In genomic region chr3:95705786-95706418, GRCh38 we compare ENCODE assay signal across 9 cellular contexts.
DNase-seq lines count a peak whose midpoint lies in the region; ATAC-seq and TF ChIP-seq lines count a peak whose summit lies in the region.
"Had no signal": no experiment of that assay in that cellular context is flagged by ENCODE, and none has a peak within 500 bp of the region (broad histone marks: within the 10 kb centered on the region; RNA-seq: fewer than 3 reads in every experiment).

No MANE protein-coding gene starts in this region.

- H3K27me3 ChIP-seq in osteoblast (ENCODE audit: insufficient read depth, low read length) = no peaks in the 10 kb centered on the region

- peak overlapping the region; percentile 41 for H3K4me3 Mint-ChIP-seq in memory B cell

- ATAC-seq in GM18870 (IDR thresholded peaks at IDR 0.05; ENCODE audit: unreplicated experiment) (peak; percentile 85), HG02938 (IDR thresholded peaks at IDR 0.05; ENCODE audit: unreplicated experiment) (peak; percentile 81), memory B cell (ENCODE audit: low read depth) (peak; percentile 27)

- CTCF ChIA-PET in HEK293T (lab: Yijun Ruan, JAX) = interaction anchor here (0.7 kb wide), 1 partner anchor 626 kb away, joined by 4 read pairs; no protein-coding TSS in a partner anchor

- no peak overlapping the region for H3K27ac ChIP-seq in osteoblast (ENCODE audit: low read depth, low read length)

- H3K4me2 ChIP-seq in osteoblast (ENCODE audit: insufficient read depth, low read length) = no peak overlapping the region

- H3K27me3 Mint-ChIP-seq in memory B cell = no peaks in the 10 kb centered on the region

- H3K4me1 Mint-ChIP-seq in memory B cell = no peaks in the 10 kb centered on the region

- POLR2A ChIA-PET in HEK293T (lab: Yijun Ruan, JAX) = no interaction called here

- peak; percentile 56 for DNase-seq in SK-MEL-5 (ENCODE audit: low read depth, low spot score)
- DNase-seq in memory B cell (ENCODE audit: low spot score in 2 of 2) = no peak
- no peak for DNase-seq in NCI-H1105 (lab: John Stamatoyannopoulos, UW)
- DNase-seq in osteoblast (ENCODE audit: insufficient read length, low spot score, missing footprints) = no peak
- DNase-seq in NCI-H1694 (lab: John Stamatoyannopoulos, UW) = no peak
- no peak for DNase-seq in HEK293T (ENCODE audit: extremely low spot score)
- DNase-seq: nucleus accumbens had no signal

- no peaks in the 10 kb centered on the region for H3K36me3 ChIP-seq in osteoblast (ENCODE audit: insufficient read depth, low read length)

- H2AFZ ChIP-seq in osteoblast (ENCODE audit: low read length) = no peak overlapping the region

- peaks cover 4% of the 10 kb centered on the region for H3K9me3 ChIP-seq in osteoblast (ENCODE audit: low read depth, low read length)

- H3K4me3 ChIP-seq in osteoblast (ENCODE audit: insufficient read depth, low read length) = no peak overlapping the region

- H3K9me3 Mint-ChIP-seq in memory B cell = peaks cover 9% of the 10 kb centered on the region

- in situ Hi-C loops in SK-MEL-5 (cut with HindIII; ENCODE audit: low pct_unique_long_range_greater_than_20kb, low sequenced_read_pairs) = no loop called here

- no peak for TF ChIP-seq CTCF in osteoblast (IDR thresholded peaks at IDR 0.05; ENCODE audit: extremely low read depth, low read depth, low read length)

- H4K20me1 ChIP-seq in osteoblast (ENCODE audit: insufficient read depth, low read length) = no peaks in the 10 kb centered on the region

- no peaks in the 10 kb centered on the region for H3K4me1 ChIP-seq in osteoblast (ENCODE audit: insufficient read depth, low read length)

- no peaks in the 10 kb centered on the region for H3K36me3 Mint-ChIP-seq in memory B cell

- no peaks in the 10 kb centered on the region for H3K79me2 ChIP-seq in osteoblast (ENCODE audit: insufficient read depth, low read length)

- H3K27ac Mint-ChIP-seq in memory B cell = no peak overlapping the region

TF ChIP-seq in HEK293T, 16 proteins besides CTCF, POLR2A, EP300 and RAD21:
- TF ChIP-seq SP1 (IDR thresholded peaks at IDR 0.05) (no peak), ZNF384 (IDR thresholded peaks at IDR 0.05) (no peak), FOXM1 (IDR thresholded peaks at IDR 0.05; ENCODE audit: borderline replicate concordance) (no peak), ELF4 (IDR thresholded peaks at IDR 0.05) (no peak)

Comparison
In these comparisons a context has a peak if more than half of its experiments do, and no peak if none do; other contexts are left out.
1. ATAC-seq: peak in every context shown above with its lines; median percentile 85 in GM18870; 81 in HG02938; 27 in memory B cell.